In the genomic region with DNA sequence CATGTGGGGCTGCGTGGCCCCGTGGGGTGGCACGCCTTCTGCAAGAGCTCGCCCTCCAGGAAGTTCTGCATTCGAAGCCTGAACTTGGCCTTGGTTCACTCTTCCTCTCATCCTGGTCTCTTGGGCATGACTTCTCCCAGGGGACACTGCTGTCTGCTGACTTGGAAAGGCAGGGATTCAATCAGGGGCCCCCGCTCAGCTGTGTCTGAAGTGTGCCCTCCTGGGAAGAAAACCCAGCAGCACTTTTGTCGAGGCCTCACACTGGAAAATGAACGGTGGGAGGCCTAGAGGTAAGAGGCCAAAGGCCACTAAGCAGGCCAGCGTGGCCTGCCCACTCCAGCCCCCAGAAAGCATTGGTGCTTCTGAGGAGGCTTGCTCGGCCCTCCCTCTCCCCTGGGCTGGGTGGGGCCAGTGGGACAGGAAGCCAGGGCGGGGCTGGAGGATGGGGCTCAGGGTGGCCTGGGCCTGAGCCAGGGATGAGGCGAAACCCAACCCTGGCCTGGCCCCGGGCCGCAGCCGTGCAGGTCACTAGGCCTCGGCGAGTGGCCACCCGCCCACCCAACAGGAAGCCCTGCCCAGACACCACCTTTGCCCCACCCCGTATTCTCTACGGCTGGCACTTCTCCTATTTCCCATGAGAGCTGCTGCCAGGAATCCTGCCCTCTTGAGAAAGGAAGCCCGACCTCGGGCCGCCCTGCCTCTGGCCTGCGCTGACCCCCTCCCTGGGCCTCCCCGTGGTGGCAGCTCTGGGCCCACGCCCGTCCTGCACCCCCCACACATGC, we compare ENCODE assay signal across 8 cellular contexts.
DNase-seq lines count a peak whose midpoint lies in the region; ATAC-seq, FAIRE-seq and TF ChIP-seq lines count a peak whose summit lies in the region.

No MANE protein-coding gene starts in this region.

- H3K27me3 ChIP-seq in NT2/D1 (ENCODE audit: insufficient read depth, insufficient read length) (no peaks in the 10 kb centered on the region), right atrium auricular region (no peaks in the 10 kb centered on the region), skeletal muscle tissue (ENCODE audit: control insufficient read depth in 3 of 3, insufficient read depth in 3 of 3, low read length in 3 of 3) (no peaks in the 10 kb centered on the region)

- H3K36me3 Mint-ChIP-seq in activated naive CD4-positive, alpha-beta T cell treated with anti-CD3 and anti-CD28 coated beads, Interleukin-2, amount 50 U/mL, for 72 hours: no peaks in the 10 kb centered on the region

- ATAC-seq in HG02642 (IDR thresholded peaks at IDR 0.05; ENCODE audit: poor library complexity, unreplicated experiment): peak; percentile 57
- peak; percentile 69 to 81 for ATAC-seq in activated naive CD4-positive, alpha-beta T cell treated with anti-CD3 and anti-CD28 coated beads, Interleukin-2, amount 50 U/mL, for 72 hours

- H3K4me1 ChIP-seq in NT2/D1 (ENCODE audit: insufficient read depth, insufficient read length): peaks cover 27% of the 10 kb centered on the region
- peaks cover 3 to 100% of the 10 kb centered on the region in 2 donors for H3K4me1 ChIP-seq in right atrium auricular region
- H3K4me1 ChIP-seq in skeletal muscle tissue (ENCODE audit: control insufficient read depth in 3 of 3, insufficient read depth in 3 of 3, low read length in 3 of 3): peaks cover 97 to 100% (median 98%) of the 10 kb centered on the region in 3 donors

- H3K9me3 ChIP-seq in NT2/D1 (ENCODE audit: insufficient read depth, low read length) (no peaks in the 10 kb centered on the region), right atrium auricular region (no peaks in the 10 kb centered on the region), skeletal muscle tissue (ENCODE audit: control insufficient read depth in 3 of 3, low read length in 3 of 3) (no peaks in the 10 kb centered on the region)

- H3K36me3 ChIP-seq in NT2/D1 (ENCODE audit: insufficient read depth, insufficient read length, low read length): peaks cover 51% of the 10 kb centered on the region
- no peaks in the 10 kb centered on the region for H3K36me3 ChIP-seq in right atrium auricular region
- H3K36me3 ChIP-seq in skeletal muscle tissue (ENCODE audit: control insufficient read depth in 3 of 3, insufficient read depth in 3 of 3, low read length in 3 of 3): no peaks in the 10 kb centered on the region

- H3K9ac ChIP-seq in NT2/D1 (ENCODE audit: insufficient read length, low read depth) (peak overlapping the region; percentile 21), skeletal muscle tissue (ENCODE audit: low read depth in 1 of 3, low read length in 3 of 3) (peak overlapping the region; percentile 32 to 83 (median 79))

- H3K4me3 ChIP-seq in NT2/D1 (ENCODE audit: insufficient read length, low read depth): no peak overlapping the region
- H3K4me3 ChIP-seq in right atrium auricular region: no peak overlapping the region
- peak overlapping the region; percentile 12 to 56 (median 48) for H3K4me3 ChIP-seq in skeletal muscle tissue (ENCODE audit: low read length in 3 of 3)

- H3K27ac Mint-ChIP-seq in activated naive CD4-positive, alpha-beta T cell treated with anti-CD3 and anti-CD28 coated beads, Interleukin-2, amount 50 U/mL, for 72 hours: peak overlapping the region; percentile 37 to 79

- DNase-seq in GM12891 (ENCODE audit: insufficient read length, low spot score): peak; percentile 94
- no peak for DNase-seq in NT2/D1 (ENCODE audit: low read depth, low spot score)
- DNase-seq in activated naive CD4-positive, alpha-beta T cell treated with anti-CD3 and anti-CD28 coated beads, Interleukin-2, amount 50 U/mL, for 72 hours (ENCODE audit: low spot score in 2 of 2): peak in 1 of 2 donors; percentile 31
- DNase-seq in right atrium auricular region (ENCODE audit: low spot score): peak; percentile 88
- no peak for DNase-seq in NCI-H187 treated with DMSO at 0.1 percent for 48 hours (lab: John Stamatoyannopoulos, UW)
- no peak for DNase-seq in NCI-H345 (lab: John Stamatoyannopoulos, UW)

- TF ChIP-seq POLR2A in GM12891 (IDR thresholded peaks at IDR 0.05; ENCODE audit: low read depth, low read length): no peak

- peak overlapping the region; percentile 93 to 98 for H3K27ac ChIP-seq in right atrium auricular region
- H3K27ac ChIP-seq in skeletal muscle tissue (ENCODE audit: low read depth, low read length): peak overlapping the region; percentile 90

- TF ChIP-seq CTCF in right atrium auricular region (IDR thresholded peaks at IDR 0.05): peak in 1 of 2 donors; percentile 7

- no peaks in the 10 kb centered on the region for H3K9me3 Mint-ChIP-seq in activated naive CD4-positive, alpha-beta T cell treated with anti-CD3 and anti-CD28 coated beads, Interleukin-2, amount 50 U/mL, for 72 hours

- peak; percentile 70 for FAIRE-seq in GM12891 (lab: Jason Lieb, UNC)

TF ChIP-seq in GM12891, 5 proteins besides CTCF, POLR2A, EP300 and RAD21:
- no peak for TF ChIP-seq TAF1 (IDR thresholded peaks at IDR 0.05; ENCODE audit: low read depth, low read length)

Comparison
In these comparisons a context has a peak if more than half of its experiments do, and no peak if none do; other contexts are left out.
1. DNase-seq: peak in GM12891 (single experiment) and right atrium auricular region (single experiment); none in NT2/D1 (single experiment), NCI-H187 treated with DMSO at 0.1 percent for 48 hours (single experiment) and NCI-H345 (single experiment).
2. H3K4me3 ChIP-seq: peak in skeletal muscle tissue (3 of 3); none in NT2/D1 (single experiment) and right atrium auricular region (0 of 2).